20 cellular contexts compared by ENCODE assay signal in the genomic region with DNA sequence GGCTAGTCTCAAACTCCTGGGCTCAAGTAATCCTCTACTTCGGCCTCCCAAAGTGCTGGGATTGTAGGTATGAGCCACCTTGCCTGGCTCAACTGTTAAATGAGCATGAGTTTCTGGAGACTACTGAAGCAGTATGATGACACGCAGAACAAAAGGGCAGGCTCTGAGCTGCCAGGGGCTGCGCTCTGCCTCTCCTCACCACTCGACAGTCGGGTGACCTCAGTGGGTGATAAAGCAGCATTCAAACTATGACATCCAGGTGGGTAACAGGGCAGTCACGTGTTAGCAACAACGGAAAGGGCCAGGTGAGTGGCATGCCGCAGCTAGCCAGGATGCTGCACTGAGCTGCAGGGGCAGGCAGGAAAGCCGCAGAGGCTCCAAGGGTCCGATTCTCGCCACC.
"Had no signal": no experiment of that assay in that cellular context is flagged by ENCODE, and none has a peak within 500 bp of the region (broad histone marks: within the 10 kb centered on the region; RNA-seq: fewer than 3 reads in every experiment).

No MANE protein-coding gene starts in this region.

- H3K4me1 Mint-ChIP-seq: activated naive CD8-positive, alpha-beta T cell treated with anti-CD3 and anti-CD28 coated beads for 36 hours had no signal

- ATAC-seq: T-helper 17 cell, upper lobe of right lung had no signal

- H3K27ac Mint-ChIP-seq: activated CD4-positive, alpha-beta memory T cell treated with anti-CD3 and anti-CD28 coated beads for 36 hours; activated naive CD8-positive, alpha-beta T cell treated with anti-CD3 and anti-CD28 coated beads for 36 hours; immature natural killer cell; stimulated activated naive CD8-positive, alpha-beta T cell treated with anti-CD3 and anti-CD28 coated beads, Interleukin-15, Interleukin-2, amounts not matched to agents 100 ng/mL and 50 ng/mL, for 24 hours; T-helper 17 cell had no signal

- H3K36me3 ChIP-seq: thyroid gland, upper lobe of right lung had no signal

- H3K4me1 ChIP-seq: upper lobe of right lung had no signal

- H3K4me3 ChIP-seq: thyroid gland, upper lobe of right lung had no signal

- H3K27me3 Mint-ChIP-seq: activated naive CD8-positive, alpha-beta T cell treated with anti-CD3 and anti-CD28 coated beads for 36 hours; stimulated activated naive CD8-positive, alpha-beta T cell treated with anti-CD3 and anti-CD28 coated beads, Interleukin-15, Interleukin-2, amounts not matched to agents 100 ng/mL and 50 ng/mL, for 24 hours; T-helper 17 cell had no signal

- DNase-seq: activated CD4-positive, alpha-beta memory T cell treated with anti-CD3 and anti-CD28 coated beads for 36 hours; activated CD4-positive, alpha-beta T cell treated with anti-CD3 and anti-CD28 coated beads for 4 hours; activated CD4-positive, CD25-positive, alpha-beta regulatory T cell; activated naive CD4-positive, alpha-beta T cell treated with Interleukin-2 at 50 U/mL for 16 hours; activated naive CD8-positive, alpha-beta T cell treated with anti-CD3 and anti-CD28 coated beads for 36 hours; activated T-cell treated with anti-CD3 and anti-CD28 coated beads, Interleukin-2, amount 50 U/mL, for 48 hours; cerebellar nuclear complex; cortex of kidney; foreskin fibroblast; immature natural killer cell; stimulated activated CD4-positive, alpha-beta T cell treated with anti-CD3 and anti-CD28 coated beads, Interleukin-4, amount 100 ng/mL, for 24 hours; substantia nigra; SW 1271; T-helper 17 cell; thyroid gland; upper lobe of right lung had no signal

- H3K4me3 Mint-ChIP-seq: activated CD4-positive, alpha-beta memory T cell treated with anti-CD3 and anti-CD28 coated beads for 36 hours; activated naive CD8-positive, alpha-beta T cell treated with anti-CD3 and anti-CD28 coated beads for 36 hours; immature natural killer cell; nephron; stimulated activated naive CD8-positive, alpha-beta T cell treated with anti-CD3 and anti-CD28 coated beads, Interleukin-15, Interleukin-2, amounts not matched to agents 100 ng/mL and 50 ng/mL, for 24 hours; T-helper 17 cell had no signal

- FAIRE-seq: astrocyte, endometrium had no signal

- H3K27me3 ChIP-seq: thyroid gland, upper lobe of right lung had no signal

- H3K36me3 Mint-ChIP-seq: activated CD4-positive, alpha-beta memory T cell treated with anti-CD3 and anti-CD28 coated beads for 36 hours; activated naive CD8-positive, alpha-beta T cell treated with anti-CD3 and anti-CD28 coated beads for 36 hours; immature natural killer cell had no signal

- H3K27ac ChIP-seq: thyroid gland, upper lobe of right lung had no signal

- H3K9me3 Mint-ChIP-seq: activated CD4-positive, alpha-beta memory T cell treated with anti-CD3 and anti-CD28 coated beads for 36 hours; activated naive CD8-positive, alpha-beta T cell treated with anti-CD3 and anti-CD28 coated beads for 36 hours; immature natural killer cell; nephron; stimulated activated naive CD8-positive, alpha-beta T cell treated with anti-CD3 and anti-CD28 coated beads, Interleukin-15, Interleukin-2, amounts not matched to agents 100 ng/mL and 50 ng/mL, for 24 hours had no signal

- H3K9me3 ChIP-seq: thyroid gland, upper lobe of right lung had no signal
